ENCODE assay signal across 18 cellular contexts in genomic region chr1:53274026-53274425, GRCh38.
"Had no signal": no experiment of that assay in that cellular context is flagged by ENCODE, and none has a peak within 500 bp of the region (broad histone marks: within the 10 kb centered on the region; RNA-seq: fewer than 3 reads in every experiment).

No MANE protein-coding gene starts in this region.

- H3K4me3 ChIP-seq: ascending aorta, lung, prostate gland had no signal

- H3K4me3 Mint-ChIP-seq: activated naive CD4-positive, alpha-beta T cell treated with anti-CD3 and anti-CD28 coated beads, Interleukin-2, amount 50 U/mL, for 24 hours; activated T-cell treated with anti-CD3 and anti-CD28 coated beads, Interleukin-2, amount 50 U/mL, for 72 hours; nephron; stimulated activated memory B cell treated with anti-CD40 and anti-IgM and Interleukin-4, amounts not matched to agents 10 μg/mL and 1 μg/mL and 100 μg/mL, for 72 hours; T-helper 17 cell had no signal

- H3K27me3 ChIP-seq: ascending aorta had no signal

- H3K27ac ChIP-seq: ascending aorta, prostate gland had no signal

- H3K27ac Mint-ChIP-seq: activated T-cell treated with anti-CD3 and anti-CD28 coated beads, Interleukin-2, amount 50 U/mL, for 72 hours; nephron; stimulated activated memory B cell treated with anti-CD40 and anti-IgM and Interleukin-4, amounts not matched to agents 10 μg/mL and 1 μg/mL and 100 μg/mL, for 72 hours; T-helper 17 cell had no signal

- H3K9me3 Mint-ChIP-seq: activated naive CD4-positive, alpha-beta T cell treated with anti-CD3 and anti-CD28 coated beads, Interleukin-2, amount 50 U/mL, for 24 hours; activated T-cell treated with anti-CD3 and anti-CD28 coated beads, Interleukin-2, amount 50 U/mL, for 72 hours; nephron; stimulated activated memory B cell treated with anti-CD40 and anti-IgM and Interleukin-4, amounts not matched to agents 10 μg/mL and 1 μg/mL and 100 μg/mL, for 72 hours had no signal

- H3K36me3 ChIP-seq: prostate gland had no signal

- H3K4me1 ChIP-seq: ascending aorta, prostate gland had no signal

- H3K27me3 Mint-ChIP-seq: activated naive CD4-positive, alpha-beta T cell treated with anti-CD3 and anti-CD28 coated beads, Interleukin-2, amount 50 U/mL, for 24 hours; stimulated activated memory B cell treated with anti-CD40 and anti-IgM and Interleukin-4, amounts not matched to agents 10 μg/mL and 1 μg/mL and 100 μg/mL, for 72 hours; T-helper 17 cell had no signal

- H3K9me3 ChIP-seq: ascending aorta, prostate gland had no signal

- H3K4me1 Mint-ChIP-seq: nephron had no signal

- ATAC-seq: activated T-cell treated with anti-CD3 and anti-CD28 coated beads, Interleukin-2, amount 50 U/mL, for 72 hours; left lobe of liver; right cardiac atrium; stimulated activated memory B cell treated with anti-CD40 and anti-IgM and Interleukin-4, amounts not matched to agents 10 μg/mL and 1 μg/mL and 100 μg/mL, for 72 hours; T-helper 17 cell had no signal

- DNase-seq: activated CD4-positive, alpha-beta T cell treated with anti-CD3 and anti-CD28 coated beads for 48 hours; activated gamma-delta T cell; activated T-cell treated with anti-CD3 and anti-CD28 coated beads, Interleukin-2, amount 50 U/mL, for 72 hours; cerebellar nuclear complex; effector CD8-positive, alpha-beta T cell; foreskin fibroblast; hippocampal formation; right cardiac atrium; small intestine; stimulated activated CD4-positive, alpha-beta T cell treated with anti-CD3 and anti-CD28 coated beads, Interleukin-4, amount 100 ng/mL, for 24 hours; T-helper 17 cell had no signal
